9 cellular contexts compared by ENCODE assay signal in the genomic region with DNA sequence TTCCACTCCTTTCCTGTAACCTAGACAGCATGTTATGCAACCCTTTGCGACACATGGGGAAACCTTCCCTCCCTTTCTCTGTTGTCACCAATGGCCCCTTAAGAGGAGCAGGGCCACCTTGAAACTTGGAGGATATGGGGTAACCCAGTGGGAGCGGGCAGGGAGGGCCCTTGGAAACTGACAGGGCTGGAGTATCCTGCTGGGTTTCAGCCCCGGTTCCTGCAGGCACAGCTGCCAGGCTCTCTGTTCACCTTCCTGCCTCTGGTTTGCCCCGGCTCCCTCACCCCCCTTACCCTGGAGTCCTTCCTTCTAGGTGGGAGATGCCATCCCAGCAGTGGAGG. TPM values are rescaled to one million over a fixed set of nuclear protein-coding genes. Genes with fewer than 3 reads are reported as not detected.
DNase-seq lines count a peak whose midpoint lies in the region; ATAC-seq and TF ChIP-seq lines count a peak whose summit lies in the region.
"Had no signal": no experiment of that assay in that cellular context is flagged by ENCODE, and none has a peak within 500 bp of the region (broad histone marks: within the 10 kb centered on the region; RNA-seq: fewer than 3 reads in every experiment).

No MANE protein-coding gene starts in this region.

- peaks cover 14% of the 10 kb centered on the region for H3K27me3 Mint-ChIP-seq in brain

- H3K4me3 ChIP-seq in AG04449 (ENCODE audit: low read depth, low read length) (peak overlapping the region; percentile 96), mucosa of stomach (ENCODE audit: low read length) (peak overlapping the region; percentile 48)

- POLR2A ChIA-PET in AG04449 (lab: Yijun Ruan, JAX) = no interaction called here

- TF ChIP-seq CTCF in AG04449 (IDR thresholded peaks at IDR 0.05; ENCODE audit: insufficient read depth, low read length, missing control alignments) (no peak), brain (conservative IDR thresholded peaks at IDR 0.05) (no peak)

- H3K27ac Mint-ChIP-seq in brain = peak overlapping the region; percentile 87 to 100 (median 100)

- H3K36me3 Mint-ChIP-seq in brain = peaks cover 38% of the 10 kb centered on the region

- H3K27me3 ChIP-seq in mucosa of stomach (ENCODE audit: control insufficient read depth, insufficient read depth, low read length) = no peaks in the 10 kb centered on the region
- H3K27me3 ChIP-seq: SJSA1 had no signal

- H3K4me3 Mint-ChIP-seq in brain = peak overlapping the region; percentile 87 to 99 (median 95)

- CTCF ChIA-PET in AG04449 (lab: Yijun Ruan, JAX) = interaction anchor here (1.4 to 10.4 kb wide), 2 partner anchors 13 to 15 kb away, joined by 4 to 111 read pairs; a partner anchor contains a TSS

- peaks cover 35% of the 10 kb centered on the region for H3K4me1 Mint-ChIP-seq in brain

- H3K36me3 ChIP-seq in mucosa of stomach (ENCODE audit: control insufficient read depth, insufficient read depth, low read length) = peaks cover 16% of the 10 kb centered on the region

- in situ Hi-C loops in KBM-7 (cut with MboI; ENCODE audit: low pct_unique_long_range_greater_than_20kb, low sequenced_read_pairs) = no loop called here

- DNase-seq in AG04449 (ENCODE audit: low read depth, low spot score) = no peak
- peak; percentile 31 for DNase-seq in KBM-7
- DNase-seq in NCI-H510A treated with DMSO at 0.1 percent for 48 hours (lab: John Stamatoyannopoulos, UW) = no peak

- ATAC-seq in HG02970 (IDR thresholded peaks at IDR 0.05; ENCODE audit: low FRiP score, unreplicated experiment) (no peak), GM21423 (IDR thresholded peaks at IDR 0.05; ENCODE audit: unreplicated experiment) (no peak), GM19023 (IDR thresholded peaks at IDR 0.05; ENCODE audit: unreplicated experiment) (no peak)

- peaks cover 47% of the 10 kb centered on the region for H3K4me1 ChIP-seq in mucosa of stomach (ENCODE audit: control insufficient read depth, insufficient read depth, low read length)

- peaks cover 0 to 3% (median 0%) of the 10 kb centered on the region in 5 experiments for H3K9me3 Mint-ChIP-seq in brain

- peak overlapping the region; percentile 86 for H3K9ac ChIP-seq in mucosa of stomach (ENCODE audit: low read length)

- H3K9me3 ChIP-seq in mucosa of stomach (ENCODE audit: control insufficient read depth, low read length) = no peaks in the 10 kb centered on the region
- H3K9me3 ChIP-seq: SJSA1 had no signal

RNA-seq across cellular contexts. Expression of a gene that starts 1.5 kb away (rescaled TPM):
- 805 TPM for polyA plus RNA-seq in brain (ENCODE audit: insufficient read depth, low read depth, low replicate concordance)

RNA-seq across cellular contexts. Expression of a gene that starts 2.0 kb away (rescaled TPM):
- 370 TPM for polyA plus RNA-seq in brain (ENCODE audit: insufficient read depth, low read depth, low replicate concordance)

RNA-seq across cellular contexts. Expression of a gene that starts 14.1 kb away (rescaled TPM):
- 33.1 TPM for polyA plus RNA-seq in brain (ENCODE audit: insufficient read depth, low read depth, low replicate concordance)

RNA-seq across cellular contexts. Expression of a gene that starts 19.2 kb away (rescaled TPM):
- not detected for polyA plus RNA-seq in brain (ENCODE audit: insufficient read depth, low read depth, low replicate concordance)

RNA-seq across cellular contexts. Expression of a gene that starts 20.6 kb away (rescaled TPM):
- polyA plus RNA-seq in brain (ENCODE audit: insufficient read depth, low read depth, low replicate concordance) = 23.2 TPM
